In genomic region chr2:56192664-56193305, GRCh38 we compare ENCODE assay signal across 20 cellular contexts. TPM values are rescaled to one million over a fixed set of nuclear protein-coding genes. Genes with fewer than 3 reads are reported as not detected.
DNase-seq lines count a peak whose midpoint lies in the region; ATAC-seq and TF ChIP-seq lines count a peak whose summit lies in the region.
"Had no signal": no experiment of that assay in that cellular context is flagged by ENCODE, and none has a peak within 500 bp of the region (broad histone marks: within the 10 kb centered on the region; RNA-seq: fewer than 3 reads in every experiment).

No MANE protein-coding gene starts in this region.

- H3K36me3 Mint-ChIP-seq in endothelial cell (ENCODE audit: low read depth, unreplicated experiment) (peaks cover 22% of the 10 kb centered on the region), nephron progenitor cell (ENCODE audit: low read depth) (no peaks in the 10 kb centered on the region)
- H3K36me3 Mint-ChIP-seq: CD4-positive, CD25-positive, alpha-beta regulatory T cell had no signal

- H3K4me3 Mint-ChIP-seq in endothelial cell (ENCODE audit: unreplicated experiment) (peak overlapping the region; percentile 69), nephron progenitor cell (no peak overlapping the region)
- H3K4me3 Mint-ChIP-seq: CD4-positive, CD25-positive, alpha-beta regulatory T cell had no signal

- H3K27me3 ChIP-seq in upper lobe of left lung, result no peaks in the 10 kb centered on the region
- H3K27me3 ChIP-seq: SJSA1 had no signal

- ATAC-seq in Right ventricle myocardium superior (ENCODE audit: poor library complexity) (no peak), left cardiac atrium (no peak), upper lobe of left lung (ENCODE audit: low FRiP score in 2 of 2) (peak; percentile 16 to 31), HG02973 (IDR thresholded peaks at IDR 0.05; ENCODE audit: unreplicated experiment) (no peak)
- ATAC-seq: HCT116 had no signal

- H3K9me3 Mint-ChIP-seq in endothelial cell (ENCODE audit: unreplicated experiment) (no peaks in the 10 kb centered on the region), nephron progenitor cell (no peaks in the 10 kb centered on the region)

- H3K27me3 Mint-ChIP-seq in endothelial cell (ENCODE audit: unreplicated experiment), result peaks cover 5% of the 10 kb centered on the region
- peaks cover 2% of the 10 kb centered on the region for H3K27me3 Mint-ChIP-seq in nephron progenitor cell (ENCODE audit: low read depth, poor library complexity)

- no peaks in the 10 kb centered on the region for H3K9me3 ChIP-seq in upper lobe of left lung
- H3K9me3 ChIP-seq: SJSA1 had no signal

- peaks cover 0 to 5% (median 5%) of the 10 kb centered on the region in 4 donors for H3K4me1 ChIP-seq in upper lobe of left lung
- H3K4me1 ChIP-seq: SJSA1 had no signal

- no peak for TF ChIP-seq CTCF in endothelial cell (IDR thresholded peaks at IDR 0.05; ENCODE audit: unreplicated experiment)
- TF ChIP-seq CTCF in nephron progenitor cell (IDR thresholded peaks at IDR 0.05), result no peak
- TF ChIP-seq CTCF in upper lobe of left lung (IDR thresholded peaks at IDR 0.05), result no peak

- H3K4me3 ChIP-seq in upper lobe of left lung, result no peak overlapping the region
- H3K4me3 ChIP-seq: SJSA1 had no signal

- H3K27ac ChIP-seq in upper lobe of left lung, result peak overlapping the region in 1 of 4 donors; percentile 32
- H3K27ac ChIP-seq: SJSA1 had no signal

- peak; percentile 34 for DNase-seq in Right ventricle myocardium superior
- DNase-seq in left cardiac atrium, result no peak
- no peak for DNase-seq in endothelial cell (ENCODE audit: low spot score)
- no peak for DNase-seq in nephron progenitor cell
- peak in 1 of 2 donors; percentile 72 for DNase-seq in upper lobe of left lung
- no peak for DNase-seq in middle frontal gyrus (ENCODE audit: extremely low spot score, low spot score)
- DNase-seq in cerebellum (ENCODE audit: low spot score), result no peak
- DNase-seq: CD4-positive, CD25-positive, alpha-beta regulatory T cell; DND-41; Karpas-422; NCI-H1092; NCI-H1436; NCI-H187; NCI-H446; NCI-H524 treated with DMSO at 0.1 percent for 48 hours; NCI-H774 had no signal

- TF ChIP-seq POLR2A in upper lobe of left lung (IDR thresholded peaks at IDR 0.05), result no peak

- TF ChIP-seq EP300 in upper lobe of left lung (IDR thresholded peaks at IDR 0.05), result no peak

- H3K36me3 ChIP-seq in upper lobe of left lung, result peaks cover 0 to 8% (median 2%) of the 10 kb centered on the region in 4 donors
- H3K36me3 ChIP-seq: SJSA1 had no signal

- H3K4me1 Mint-ChIP-seq in endothelial cell (ENCODE audit: unreplicated experiment), result peaks cover 42% of the 10 kb centered on the region
- H3K4me1 Mint-ChIP-seq in nephron progenitor cell, result peaks cover 10% of the 10 kb centered on the region
- H3K4me1 Mint-ChIP-seq: CD4-positive, CD25-positive, alpha-beta regulatory T cell had no signal

- peak overlapping the region; percentile 36 for H3K27ac Mint-ChIP-seq in endothelial cell (ENCODE audit: unreplicated experiment)
- H3K27ac Mint-ChIP-seq in nephron progenitor cell, result peak overlapping the region; percentile 80
- H3K27ac Mint-ChIP-seq: CD4-positive, CD25-positive, alpha-beta regulatory T cell had no signal

- 88 to 92% methylated on average over 15 to 29 of the region's 29 CpGs for WGBS in upper lobe of left lung, 2 donors

- intact Hi-C loops in Right ventricle myocardium superior (cut with DNase I) (no loop called here), left cardiac atrium (cut with DNase I) (loop anchor here in 1 of 2 donors (5.0 kb wide), 1 partner anchor 555 kb away; no protein-coding TSS in a partner anchor)

RNA-seq across cellular contexts. Expression of gene CCDC85A, which starts 9.0 kb away (rescaled TPM):
- 4.3 TPM for total RNA-seq in Right ventricle myocardium superior
- 1 to 10 TPM; 2.5 to 4.9 TPM for total RNA-seq in left cardiac atrium
- 16.4 TPM for total RNA-seq in endothelial cell (ENCODE audit: unreplicated experiment)
- total RNA-seq in upper lobe of left lung, result 10 to 100 TPM; 11.6 to 41.7 (median 26.1) TPM
- total RNA-seq in cerebellum, result 25.3 TPM
- total RNA-seq: CD4-positive, CD25-positive, alpha-beta regulatory T cell; H1 had no signal

Comparison
In these comparisons a context has a peak if more than half of its experiments do, and no peak if none do; other contexts are left out.
1. ATAC-seq: peak in upper lobe of left lung (2 of 2); none in Right ventricle myocardium superior (single experiment), left cardiac atrium (0 of 2) and HG02973 (single experiment).